ENCODE assay signal across 8 cellular contexts in the genomic region with DNA sequence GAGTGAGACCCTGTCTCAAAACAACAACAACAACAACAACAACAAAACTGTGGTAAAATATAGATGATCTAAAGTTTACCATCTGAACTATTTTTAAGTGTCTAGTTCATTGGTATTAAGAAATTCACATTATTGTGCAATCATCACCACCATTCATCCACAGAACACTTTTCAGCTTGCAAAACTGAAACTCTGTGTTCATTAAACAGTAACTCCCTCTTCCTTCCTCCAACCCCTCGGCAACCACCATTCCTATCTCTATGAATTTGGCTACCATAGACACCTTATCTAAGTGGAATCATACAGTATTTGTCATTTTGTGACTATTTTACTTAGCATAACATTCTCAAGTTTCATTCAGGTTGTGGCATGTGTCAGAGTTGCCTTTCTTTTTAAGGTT. TPM values are rescaled to one million over a fixed set of nuclear protein-coding genes. Genes with fewer than 3 reads are reported as not detected.
A peak's percentile ranks its signal among the peaks of the same experiment; 100 is the strongest.
DNase-seq lines count a peak whose midpoint lies in the region; ATAC-seq and TF ChIP-seq lines count a peak whose summit lies in the region.

No MANE protein-coding gene starts in this region.

- peak overlapping the region; percentile 73 for H3K27ac Mint-ChIP-seq in stimulated activated effector memory CD8-positive, alpha-beta T cell treated with anti-CD3 and anti-CD28 coated beads, Interleukin-12 subunit alpha, Interleukin-12 subunit beta, amount 100 ng/mL, for 72 hours
- no peak overlapping the region for H3K27ac Mint-ChIP-seq in chondrocyte (ENCODE audit: unreplicated experiment)

- peaks cover 19% of the 10 kb centered on the region for H3K36me3 Mint-ChIP-seq in stimulated activated effector memory CD8-positive, alpha-beta T cell treated with anti-CD3 and anti-CD28 coated beads, Interleukin-12 subunit alpha, Interleukin-12 subunit beta, amount 100 ng/mL, for 72 hours
- H3K36me3 Mint-ChIP-seq in chondrocyte (ENCODE audit: low read depth): no peaks in the 10 kb centered on the region

- TF ChIP-seq CTCF in MM.1S (IDR thresholded peaks at IDR 0.05; ENCODE audit: low read length): no peak
- no peak for TF ChIP-seq CTCF in epithelial cell of esophagus (IDR thresholded peaks at IDR 0.05; ENCODE audit: insufficient read depth, low read depth, low read length, missing control alignments)
- TF ChIP-seq CTCF in chondrocyte (IDR thresholded peaks at IDR 0.05): no peak

- no peaks in the 10 kb centered on the region for H4K20me1 ChIP-seq in MM.1S (ENCODE audit: insufficient read depth, low read length)

- peak overlapping the region; percentile 25 for H3K4me3 Mint-ChIP-seq in stimulated activated effector memory CD8-positive, alpha-beta T cell treated with anti-CD3 and anti-CD28 coated beads, Interleukin-12 subunit alpha, Interleukin-12 subunit beta, amount 100 ng/mL, for 72 hours
- H3K4me3 Mint-ChIP-seq in chondrocyte (ENCODE audit: unreplicated experiment): no peak overlapping the region

- no peaks in the 10 kb centered on the region for H3K9me3 ChIP-seq in MM.1S (replicated peaks; ENCODE audit: insufficient read depth, low read length)

- ATAC-seq in GM21447 (IDR thresholded peaks at IDR 0.05; ENCODE audit: unreplicated experiment): peak; percentile 77
- ATAC-seq in stimulated activated effector memory CD8-positive, alpha-beta T cell treated with anti-CD3 and anti-CD28 coated beads, Interleukin-12 subunit alpha, Interleukin-12 subunit beta, amount 100 ng/mL, for 72 hours: peak; percentile 76

- H3K36me3 ChIP-seq in MM.1S (replicated peaks; ENCODE audit: insufficient read depth, low read length): no peaks in the 10 kb centered on the region

- H3K4me3 ChIP-seq in MM.1S (ENCODE audit: low read length) (no peak overlapping the region), epithelial cell of esophagus (ENCODE audit: low read length) (peak overlapping the region; percentile 5)

- peaks cover 88% of the 10 kb centered on the region for H3K79me2 ChIP-seq in MM.1S (ENCODE audit: low read length)

- peaks cover 10% of the 10 kb centered on the region for H3F3A ChIP-seq in MM.1S (ENCODE audit: insufficient read depth, low read length)

- peak overlapping the region; percentile 25 for H3K4me2 ChIP-seq in MM.1S (ENCODE audit: low read depth, low read length)

- no peak overlapping the region for H2AFZ ChIP-seq in MM.1S (ENCODE audit: low read length)

- no peaks in the 10 kb centered on the region for H3K27me3 Mint-ChIP-seq in chondrocyte (ENCODE audit: low read depth)

- DNase-seq in CD1c-positive myeloid dendritic cell (ENCODE audit: extremely low spot score) (peak; percentile 80), MM.1S (peak; percentile 40), epithelial cell of esophagus (ENCODE audit: low read depth) (peak; percentile 84), chondrocyte (ENCODE audit: low spot score) (no peak), DMS53 (lab: John Stamatoyannopoulos, UW) (no peak)
- DNase-seq in stimulated activated effector memory CD8-positive, alpha-beta T cell treated with anti-CD3 and anti-CD28 coated beads, Interleukin-12 subunit alpha, Interleukin-12 subunit beta, amount 100 ng/mL, for 72 hours (ENCODE audit: low spot score in 2 of 2): no peak
- no peak for DNase-seq in NK-92 treated with Interleukin-12 subunit alpha and Interleukin-12 subunit beta, amount 100 ng/mL, for 24 hours (lab: John Stamatoyannopoulos, UW)

- no peak overlapping the region for H3K9ac ChIP-seq in MM.1S (ENCODE audit: low read length)

- no peaks in the 10 kb centered on the region for H3K9me2 ChIP-seq in MM.1S (replicated peaks; ENCODE audit: insufficient read depth, low read length)

- peaks cover 19% of the 10 kb centered on the region for H3K4me1 ChIP-seq in MM.1S (ENCODE audit: low read length)

- peak overlapping the region; percentile 27; the same call in 1 of the 2 replicates for H3K27ac ChIP-seq in MM.1S (ENCODE audit: low read length)

- peaks cover 56% of the 10 kb centered on the region for H3K4me1 Mint-ChIP-seq in stimulated activated effector memory CD8-positive, alpha-beta T cell treated with anti-CD3 and anti-CD28 coated beads, Interleukin-12 subunit alpha, Interleukin-12 subunit beta, amount 100 ng/mL, for 72 hours
- H3K4me1 Mint-ChIP-seq in chondrocyte (ENCODE audit: low read depth): peaks cover 3% of the 10 kb centered on the region

- H3K27me3 ChIP-seq in MM.1S (replicated peaks; ENCODE audit: insufficient read depth, low read length): no peaks in the 10 kb centered on the region

- no peaks in the 10 kb centered on the region for H3K9me3 Mint-ChIP-seq in stimulated activated effector memory CD8-positive, alpha-beta T cell treated with anti-CD3 and anti-CD28 coated beads, Interleukin-12 subunit alpha, Interleukin-12 subunit beta, amount 100 ng/mL, for 72 hours
- no peaks in the 10 kb centered on the region for H3K9me3 Mint-ChIP-seq in chondrocyte (ENCODE audit: low read depth)

RNA-seq across cellular contexts. Expression of a gene that starts 20.7 kb away (rescaled TPM):
- 8.1 to 13.8 TPM (median 8.9 TPM) in 3 replicates for total RNA-seq in chondrocyte

RNA-seq across cellular contexts. Expression of a gene that starts 48.9 kb away (rescaled TPM):
- not detected in 3 replicates for total RNA-seq in chondrocyte

Comparison
In these comparisons a context has a peak if more than half of its experiments do, and no peak if none do; other contexts are left out.
1. DNase-seq: peak in CD1c-positive myeloid dendritic cell (single experiment), MM.1S (single experiment) and epithelial cell of esophagus (single experiment); none in stimulated activated effector memory CD8-positive, alpha-beta T cell treated with anti-CD3 and anti-CD28 coated beads, Interleukin-12 subunit alpha, Interleukin-12 subunit beta, amount 100 ng/mL, for 72 hours (0 of 2), chondrocyte (single experiment), NK-92 treated with Interleukin-12 subunit alpha and Interleukin-12 subunit beta, amount 100 ng/mL, for 24 hours (single experiment) and DMS53 (single experiment).